ENCODE assay signal across 7 cellular contexts in genomic region chr9:32572900-32573523, GRCh38. TPM values are rescaled to one million over a fixed set of nuclear protein-coding genes. Genes with fewer than 3 reads are reported as not detected.
DNase-seq lines count a peak whose midpoint lies in the region; ATAC-seq and TF ChIP-seq lines count a peak whose summit lies in the region.

NDUFB6 (minus strand) TSS chr9:32573159; CDS start chr9:32573060, 99 bp downstream.

- H3K4me1 ChIP-seq in hepatocyte (ENCODE audit: insufficient read depth): peaks cover 18% of the 10 kb centered on the region

- H2AFZ ChIP-seq in hepatocyte: peak within 1 kb of the TSS; percentile 97

- peaks cover 35% of the 10 kb centered on the region for H3K79me2 ChIP-seq in hepatocyte

- peaks cover 5% of the 10 kb centered on the region for H4K20me1 ChIP-seq in hepatocyte (ENCODE audit: insufficient read depth, poor library complexity, severe bottlenecking)

- no peaks in the 10 kb centered on the region for H3K9me3 ChIP-seq in hepatocyte (ENCODE audit: low read depth)

- no peaks in the 10 kb centered on the region for H3K9me2 ChIP-seq in hepatocyte (replicated peaks; ENCODE audit: insufficient read depth)

- 1% methylated on average over 36 of the region's 36 CpGs for WGBS in hepatocyte (ENCODE audit: low lambda C conversion rate, missing lambda C conversion rate)

- no peak for TF ChIP-seq CTCF in hepatocyte (IDR thresholded peaks at IDR 0.05; ENCODE audit: poor library complexity)
- no peak for TF ChIP-seq CTCF in retinal pigment epithelial cell (conservative IDR thresholded peaks at IDR 0.05; ENCODE audit: low read depth, low read length)

- H3K36me3 ChIP-seq in hepatocyte (replicated peaks; ENCODE audit: insufficient read depth, low read depth): no peaks in the 10 kb centered on the region

- no peaks in the 10 kb centered on the region for H3K27me3 ChIP-seq in hepatocyte

- peak; percentile 95 to 96 for DNase-seq in NCI-H2081 (lab: John Stamatoyannopoulos, UW)
- peak; percentile 43 for DNase-seq in T1000 (lab: John Stamatoyannopoulos, UW)
- DNase-seq in astrocyte of the hippocampus (ENCODE audit: low read depth, low spot score): peak; percentile 98
- DNase-seq in hepatocyte (ENCODE audit: low spot score): peak; percentile 96
- peak; percentile 82 for DNase-seq in retinal pigment epithelial cell (ENCODE audit: low read depth)

- H3K4me2 ChIP-seq in hepatocyte: peak within 1 kb of the TSS; percentile 86

- H3K27ac ChIP-seq in hepatocyte: peak within 1 kb of the TSS; percentile 95

- ATAC-seq in GM18508 (IDR thresholded peaks at IDR 0.05; ENCODE audit: insufficient read depth, unreplicated experiment) (peak; percentile 81), HG03025 (IDR thresholded peaks at IDR 0.05; ENCODE audit: low FRiP score, unreplicated experiment) (peak; percentile 73)

- peak within 1 kb of the TSS; percentile 74 for H3K4me3 ChIP-seq in hepatocyte
- H3K4me3 ChIP-seq in retinal pigment epithelial cell (ENCODE audit: low read length): peak within 1 kb of the TSS; percentile 92

RNA-seq across cellular contexts. Expression of gene NDUFB6, which starts in this region (rescaled TPM):
- 73.7 and 90.5 TPM in 2 replicates for total RNA-seq in hepatocyte
- 114 and 122 TPM in 2 replicates for polyA plus RNA-seq in hepatocyte

Comparison
In these comparisons a context has a peak if more than half of its experiments do, and no peak if none do; other contexts are left out.
1. Peak in every context shown above with its lines: DNase-seq, ATAC-seq, H3K4me3 ChIP-seq and H3K27ac ChIP-seq.
2. DNase-seq: peak in every context shown above with its lines; median percentile 98 in astrocyte of the hippocampus; 96 in hepatocyte; 96 in NCI-H2081; 82 in retinal pigment epithelial cell; 43 in T1000.